ENCODE assay signal across 10 cellular contexts in genomic region chr4:142719854-142720541, GRCh38.
DNase-seq lines count a peak whose midpoint lies in the region; ATAC-seq, FAIRE-seq and TF ChIP-seq lines count a peak whose summit lies in the region.
"Had no signal": no experiment of that assay in that cellular context is flagged by ENCODE, and none has a peak within 500 bp of the region (broad histone marks: within the 10 kb centered on the region; RNA-seq: fewer than 3 reads in every experiment).

No MANE protein-coding gene starts in this region.

- H3K4me3 ChIP-seq in HepG2 (replicated peaks in 1 of 3; ENCODE audit: insufficient read depth in 1 of 3, low read depth in 2 of 3, low read length in 3 of 3): no peak overlapping the region
- H3K4me3 ChIP-seq in ovary: no peak overlapping the region

- H3K27ac Mint-ChIP-seq in activated naive CD8-positive, alpha-beta T cell treated with anti-CD3 and anti-CD28 coated beads for 36 hours: peak overlapping the region; percentile 42
- H3K27ac Mint-ChIP-seq: activated B cell treated with CpG ODN at 0.5 μM for 24 hours had no signal

- POLR2A ChIA-PET in HepG2 (lab: Yijun Ruan, JAX): no interaction called here

- BruUV-seq in HepG2 (replicated peaks; lab: Mats Ljungman, UMichigan): no TSS peak

- H3K9me3 ChIP-seq in HepG2 (ENCODE audit: low read length) (0 out of 2 replicates have a peak, but pooled peaks cover 6% of the 10 kb centered on the region), ovary (no peaks in the 10 kb centered on the region)
- H3K9me3 ChIP-seq: Caco-2 had no signal

- ATAC-seq in HepG2 (no peak), HG03378 (IDR thresholded peaks at IDR 0.05; ENCODE audit: unreplicated experiment) (no peak)

- intact Hi-C loops in HepG2 (cut with micrococcal nuclease; ENCODE audit: unreplicated experiment): loop anchor here (1.0 to 5.0 kb wide), 2 partner anchors 367 to 1563 kb away; no protein-coding TSS in a partner anchor
- intact Hi-C loops in ovary (cut with DNase I): no loop called here
- intact Hi-C loops in posterior vena cava (cut with DNase I): no loop called here

- H3K36me3 ChIP-seq in HepG2 (replicated peaks in 1 of 2; ENCODE audit: control insufficient read depth in 1 of 2, insufficient read depth in 2 of 2, low read length in 2 of 2) (no peaks in the 10 kb centered on the region), ovary (no peaks in the 10 kb centered on the region)

- in situ Hi-C loops in HepG2 (cut with HindIII; ENCODE audit: extremely low pct_ligation_motif_present, low pct_unique_long_range_greater_than_20kb): loop anchor here (10.0 kb wide), 1 partner anchor 365 kb away; no protein-coding TSS in a partner anchor

- no peak for FAIRE-seq in HepG2 (lab: Jason Lieb, UNC)

- CTCF ChIA-PET in HepG2 (lab: Yijun Ruan, JAX; ENCODE audit: low intra/inter-chr PET ratio, low total read pairs): interaction anchor here (1.6 kb wide), 1 partner anchor 367 kb away, joined by 4 read pairs; no protein-coding TSS in a partner anchor

- TF ChIP-seq POLR2A in HepG2 (IDR thresholded peaks at IDR 0.05; ENCODE audit: insufficient read depth in 1 of 2, low read depth in 2 of 2, low read length in 2 of 2): no peak
- TF ChIP-seq POLR2A in ovary (IDR thresholded peaks at IDR 0.05): no peak

- no peaks in the 10 kb centered on the region for H4K20me1 ChIP-seq in HepG2 (ENCODE audit: insufficient read depth, low read length)

- H3K36me3 Mint-ChIP-seq in activated naive CD8-positive, alpha-beta T cell treated with anti-CD3 and anti-CD28 coated beads for 36 hours: peaks cover 8% of the 10 kb centered on the region

- DNase-seq in NCI-H2081 (lab: John Stamatoyannopoulos, UW): peak; percentile 11 to 27
- DNase-seq in NCI-H2081 treated with DMSO at 0.1 percent for 48 hours (lab: John Stamatoyannopoulos, UW): no peak
- DNase-seq in HT1080 (ENCODE audit: low read depth): peak; percentile 54
- no peak for DNase-seq in activated naive CD8-positive, alpha-beta T cell treated with anti-CD3 and anti-CD28 coated beads for 36 hours
- no peak for DNase-seq in HepG2 (ENCODE audit: low spot score)
- DNase-seq in ovary: no peak
- no peak for DNase-seq in posterior vena cava (ENCODE audit: low spot score)
- DNase-seq: activated B cell treated with CpG ODN at 0.5 μM for 24 hours had no signal

- H3K4me2 ChIP-seq in HepG2 (ENCODE audit: low read depth, low read length): no peak overlapping the region

- no peak for TF ChIP-seq CTCF in HepG2 (CRISPR knock-in tag; IDR thresholded peaks at IDR 0.05)
- TF ChIP-seq CTCF in ovary (IDR thresholded peaks at IDR 0.05): no peak

- H3K4me3 Mint-ChIP-seq in activated naive CD8-positive, alpha-beta T cell treated with anti-CD3 and anti-CD28 coated beads for 36 hours: no peak overlapping the region
- H3K4me3 Mint-ChIP-seq: activated B cell treated with CpG ODN at 0.5 μM for 24 hours had no signal

- H3K4me1 ChIP-seq in HepG2 (ENCODE audit: insufficient read depth, low read length) (no peaks in the 10 kb centered on the region), ovary (ENCODE audit: insufficient read depth) (no peaks in the 10 kb centered on the region)
- H3K4me1 ChIP-seq: Caco-2 had no signal

- no peak for TF ChIP-seq RAD21 in HepG2 (CRISPR knock-in tag; IDR thresholded peaks at IDR 0.05)

- TF ChIP-seq EP300 in HepG2 (IDR thresholded peaks at IDR 0.05; ENCODE audit: low read depth in 2 of 2, low read length in 2 of 2): no peak
- TF ChIP-seq EP300 in HepG2 (CRISPR knock-in tag; IDR thresholded peaks at IDR 0.05; ENCODE audit: borderline replicate concordance): no peak
- no peak for TF ChIP-seq EP300 in ovary (IDR thresholded peaks at IDR 0.05)

- H3K79me2 ChIP-seq in HepG2 (ENCODE audit: insufficient read depth, low read length): no peaks in the 10 kb centered on the region

- H3K27me3 Mint-ChIP-seq in activated naive CD8-positive, alpha-beta T cell treated with anti-CD3 and anti-CD28 coated beads for 36 hours: no peaks in the 10 kb centered on the region
- H3K27me3 Mint-ChIP-seq: activated B cell treated with CpG ODN at 0.5 μM for 24 hours had no signal

- peaks cover 9% of the 10 kb centered on the region for H3K4me1 Mint-ChIP-seq in activated naive CD8-positive, alpha-beta T cell treated with anti-CD3 and anti-CD28 coated beads for 36 hours
- H3K4me1 Mint-ChIP-seq: activated B cell treated with CpG ODN at 0.5 μM for 24 hours had no signal

- H2AFZ ChIP-seq in HepG2 (ENCODE audit: low read length): no peak overlapping the region

- WGBS in HepG2 (ENCODE audit: low lambda C conversion rate): 14% methylated on average over 5 of the region's 5 CpGs
- WGBS in ovary, 3 donors: 70 to 75% (median 72%) methylated on average over 5 of the region's 5 CpGs

- peaks cover 6% of the 10 kb centered on the region for H3K9me3 Mint-ChIP-seq in activated naive CD8-positive, alpha-beta T cell treated with anti-CD3 and anti-CD28 coated beads for 36 hours
- H3K9me3 Mint-ChIP-seq: activated B cell treated with CpG ODN at 0.5 μM for 24 hours had no signal

- no peak overlapping the region for H3K9ac ChIP-seq in HepG2 (ENCODE audit: insufficient read depth, low read depth, low read length)

- no peaks in the 10 kb centered on the region for H3K27me3 ChIP-seq in HepG2 (ENCODE audit: control insufficient read depth in 1 of 2, insufficient read depth in 2 of 2, low read length in 2 of 2)
- H3K27me3 ChIP-seq in ovary: peaks cover 2% of the 10 kb centered on the region

- H3K27ac ChIP-seq in HepG2 (ENCODE audit: extremely low read length, insufficient read depth, low read length): no peak overlapping the region
- no peak overlapping the region for H3K27ac ChIP-seq in ovary

TF ChIP-seq in HepG2, 621 proteins besides CTCF, POLR2A, EP300 and RAD21:
- TF ChIP-seq HES4 (CRISPR knock-in tag; IDR thresholded peaks at IDR 0.05; ENCODE audit: borderline replicate concordance) (no peak), STAG1 (CRISPR knock-in tag; IDR thresholded peaks at IDR 0.05) (peak; percentile 10; the same call in 1 of the 2 replicates)

Comparison
In these comparisons a context has a peak if more than half of its experiments do, and no peak if none do; other contexts are left out.
1. DNase-seq: peak in NCI-H2081 (2 of 2) and HT1080 (single experiment); none in NCI-H2081 treated with DMSO at 0.1 percent for 48 hours (single experiment), activated naive CD8-positive, alpha-beta T cell treated with anti-CD3 and anti-CD28 coated beads for 36 hours (single experiment), HepG2 (single experiment), ovary (0 of 5) and posterior vena cava (single experiment).